ENCODE assay signal across 15 cellular contexts in the genomic region with DNA sequence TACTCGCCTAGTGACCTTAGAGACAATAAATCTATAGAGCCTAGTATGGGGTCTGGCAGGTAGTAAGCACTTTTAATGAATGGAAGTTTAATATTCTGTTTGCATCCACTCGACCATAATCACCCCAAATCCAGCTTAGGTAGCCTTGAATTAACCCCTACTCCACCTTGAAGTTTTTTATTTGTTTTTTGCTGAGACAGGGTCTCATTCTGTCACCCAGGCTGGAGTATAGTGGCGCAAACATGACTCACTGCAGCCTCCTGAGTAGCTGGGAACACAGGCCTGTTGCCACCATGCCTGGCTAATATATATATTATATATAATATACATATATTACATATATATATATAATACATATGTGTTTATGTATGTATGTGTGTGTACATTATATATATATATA. TPM values are rescaled to one million over a fixed set of nuclear protein-coding genes. Genes with fewer than 3 reads are reported as not detected.
A peak's percentile ranks its signal among the peaks of the same experiment; 100 is the strongest.
DNase-seq lines count a peak whose midpoint lies in the region; ATAC-seq, FAIRE-seq and TF ChIP-seq lines count a peak whose summit lies in the region.
"Had no signal": no experiment of that assay in that cellular context is flagged by ENCODE, and none has a peak within 500 bp of the region (broad histone marks: within the 10 kb centered on the region; RNA-seq: fewer than 3 reads in every experiment).

No MANE protein-coding gene starts in this region.

- H3K4me3 ChIP-seq in SJSA1 = no peak overlapping the region
- H3K4me3 ChIP-seq: HAP-1 had no signal

- no peaks in the 10 kb centered on the region for H3K9me3 Mint-ChIP-seq in activated naive CD8-positive, alpha-beta T cell (ENCODE audit: low read depth)
- no peaks in the 10 kb centered on the region for H3K9me3 Mint-ChIP-seq in activated naive CD8-positive, alpha-beta T cell treated with anti-CD3 and anti-CD28 coated beads, Interleukin-2, amount 50 U/mL, for 24 hours
- H3K9me3 Mint-ChIP-seq: CD8-positive, alpha-beta T cell had no signal

- peaks cover 2% of the 10 kb centered on the region for H3K36me3 Mint-ChIP-seq in activated naive CD8-positive, alpha-beta T cell
- H3K36me3 Mint-ChIP-seq in activated naive CD8-positive, alpha-beta T cell treated with anti-CD3 and anti-CD28 coated beads, Interleukin-2, amount 50 U/mL, for 24 hours (ENCODE audit: low read depth) = peaks cover 17% of the 10 kb centered on the region

- H3K4me1 ChIP-seq in SJSA1 (replicated peaks) = peaks cover 5% of the 10 kb centered on the region
- H3K4me1 ChIP-seq: Caco-2, HAP-1 had no signal

- no peak for ATAC-seq in activated naive CD8-positive, alpha-beta T cell treated with anti-CD3 and anti-CD28 coated beads, Interleukin-2, amount 50 U/mL, for 24 hours
- no peak for ATAC-seq in GM19328 (IDR thresholded peaks at IDR 0.05; ENCODE audit: unreplicated experiment)
- ATAC-seq: CD8-positive, alpha-beta T cell had no signal

- H3K9me3 ChIP-seq in SJSA1 (replicated peaks) = no peaks in the 10 kb centered on the region
- H3K9me3 ChIP-seq: Caco-2, HAP-1 had no signal

- H3K27me3 ChIP-seq in SJSA1 (replicated peaks) = peaks cover 15% of the 10 kb centered on the region

- DNase-seq in activated naive CD8-positive, alpha-beta T cell treated with anti-CD3 and anti-CD28 coated beads, Interleukin-2, amount 50 U/mL, for 24 hours = no peak
- DNase-seq in GM12891 (ENCODE audit: insufficient read length, low spot score) = no peak
- peak; percentile 76 to 88 for DNase-seq in SJSA1 (ENCODE audit: low read depth in 1 of 2, low spot score in 2 of 2)
- no peak for DNase-seq in nucleus accumbens (lab: John Stamatoyannopoulos, UW)
- DNase-seq: C1 segment of cervical spinal cord; Caco-2; CD8-positive, alpha-beta T cell; DMS153; DND-41; GOT3 had no signal

- H3K27me3 Mint-ChIP-seq in activated naive CD8-positive, alpha-beta T cell = no peaks in the 10 kb centered on the region
- no peaks in the 10 kb centered on the region for H3K27me3 Mint-ChIP-seq in activated naive CD8-positive, alpha-beta T cell treated with anti-CD3 and anti-CD28 coated beads, Interleukin-2, amount 50 U/mL, for 24 hours

- H3K27ac Mint-ChIP-seq in activated naive CD8-positive, alpha-beta T cell = peak overlapping the region; percentile 70
- H3K27ac Mint-ChIP-seq in activated naive CD8-positive, alpha-beta T cell treated with anti-CD3 and anti-CD28 coated beads, Interleukin-2, amount 50 U/mL, for 24 hours = no peak overlapping the region
- H3K27ac Mint-ChIP-seq: CD8-positive, alpha-beta T cell had no signal

- H3K4me3 Mint-ChIP-seq in activated naive CD8-positive, alpha-beta T cell = no peak overlapping the region
- no peak overlapping the region for H3K4me3 Mint-ChIP-seq in activated naive CD8-positive, alpha-beta T cell treated with anti-CD3 and anti-CD28 coated beads, Interleukin-2, amount 50 U/mL, for 24 hours
- H3K4me3 Mint-ChIP-seq: CD8-positive, alpha-beta T cell had no signal

- FAIRE-seq in GM12891 (lab: Jason Lieb, UNC) = no peak
- FAIRE-seq: G401.6, GM18507 had no signal

- peaks cover 40% of the 10 kb centered on the region for H3K36me3 ChIP-seq in SJSA1

- TF ChIP-seq POLR2A in GM12891 (IDR thresholded peaks at IDR 0.05; ENCODE audit: low read depth, low read length) = 0 out of 2 replicates have a peak, but pooled peaks have one; percentile 57

- H3K27ac ChIP-seq in SJSA1 = no peak overlapping the region

- peaks cover 2% of the 10 kb centered on the region for H3K4me1 Mint-ChIP-seq in activated naive CD8-positive, alpha-beta T cell (ENCODE audit: low read depth)
- H3K4me1 Mint-ChIP-seq in activated naive CD8-positive, alpha-beta T cell treated with anti-CD3 and anti-CD28 coated beads, Interleukin-2, amount 50 U/mL, for 24 hours = no peaks in the 10 kb centered on the region

TF ChIP-seq in GM12891, 5 proteins besides CTCF, POLR2A, EP300 and RAD21:
- TF ChIP-seq POLR2AphosphoS5 (IDR thresholded peaks at IDR 0.05; ENCODE audit: low read depth, low read length) = peak; percentile 15; the same call in 1 of the 2 replicates
- TF ChIP-seq TAF1 (IDR thresholded peaks at IDR 0.05; ENCODE audit: low read depth, low read length) = no peak

RNA-seq across cellular contexts. Expression of a gene that starts 38.8 kb away (rescaled TPM):
- 44.7 TPM for polyA plus RNA-seq in GM12891 (2012; ENCODE audit: low read depth, missing spikeins)
- total RNA-seq in SJSA1 (2014; rRNA removed; shearing (Covaris generic)) = 2,133 and 2,408 TPM in 2 replicates

Comparison
In these comparisons a context has a peak if more than half of its experiments do, and no peak if none do; other contexts are left out.
1. DNase-seq: peak in SJSA1 (2 of 2); none in activated naive CD8-positive, alpha-beta T cell treated with anti-CD3 and anti-CD28 coated beads, Interleukin-2, amount 50 U/mL, for 24 hours (single experiment), GM12891 (single experiment) and nucleus accumbens (0 of 56).